In genomic region chr18:10514082-10514481, GRCh38 we compare ENCODE assay signal across 24 cellular contexts. TPM values are rescaled to one million over a fixed set of nuclear protein-coding genes. Genes with fewer than 3 reads are reported as not detected.
DNase-seq lines count a peak whose midpoint lies in the region; ATAC-seq and TF ChIP-seq lines count a peak whose summit lies in the region.
"Had no signal": no experiment of that assay in that cellular context is flagged by ENCODE, and none has a peak within 500 bp of the region (broad histone marks: within the 10 kb centered on the region; RNA-seq: fewer than 3 reads in every experiment).

No MANE protein-coding gene starts in this region.

- H3K36me3 ChIP-seq in right atrium auricular region (no peaks in the 10 kb centered on the region), gastrocnemius medialis (no peaks in the 10 kb centered on the region)
- H3K36me3 ChIP-seq: cardiac muscle cell, gastroesophageal sphincter, SJSA1, spleen had no signal

- in situ Hi-C loops in gastrocnemius medialis (cut with MboI; ENCODE audit: low sequenced_read_pairs in 4 of 4) = loop anchor here in 1 of 4 donors (25.0 kb wide), 1 partner anchor 927 kb away; no protein-coding TSS in a partner anchor

- H3K27ac ChIP-seq in right atrium auricular region (peak overlapping the region; percentile 4 to 10), gastrocnemius medialis (peak overlapping the region in 3 of 4 donors; percentile 15 to 55 (median 48)), RWPE1 (no peak overlapping the region)
- H3K27ac ChIP-seq: cardiac muscle cell, GM23248, SJSA1, spleen had no signal

- DNase-seq in Ammon's horn (ENCODE audit: low spot score) = peak; percentile 81
- DNase-seq in NCI-H446 treated with DMSO at 0.1 percent for 48 hours (lab: John Stamatoyannopoulos, UW) = peak; percentile 48
- no peak for DNase-seq in right atrium auricular region (ENCODE audit: low spot score)
- DNase-seq in gastrocnemius medialis = peak in 1 of 2 donors; percentile 38
- no peak for DNase-seq in RWPE1 (ENCODE audit: low spot score)
- DNase-seq in NCI-H82 treated with DMSO at 0.1 percent for 48 hours (lab: John Stamatoyannopoulos, UW; ENCODE audit: unreplicated experiment) = no peak
- DNase-seq: activated CD4-positive, alpha-beta T cell treated with anti-CD3 and anti-CD28 coated beads, Interleukin-2, amount 50 U/mL, for 48 hours; activated effector memory CD4-positive, alpha-beta T cell treated with anti-CD3 and anti-CD28 coated beads, Interleukin-2, amount 50 U/mL, for 16 hours; CD4-positive, CD25-positive, alpha-beta regulatory T cell; DMS153; GDM1; GM23248; left colon; NCI-H1417 treated with DMSO at 0.1 percent for 48 hours; NCI-H2227 treated with DMSO at 0.1 percent for 48 hours; spleen; stimulated activated CD4-positive, alpha-beta T cell treated with anti-CD3 and anti-CD28 coated beads, Interleukin-4, amount 100 ng/mL, for 24 hours; stimulated activated naive CD8-positive, alpha-beta T cell treated with anti-CD3 and anti-CD28 coated beads, Interleukin-15, amount 100 ng/mL, for 72 hours had no signal

- peaks cover 0 to 14% of the 10 kb centered on the region in 2 donors for H3K4me1 ChIP-seq in right atrium auricular region
- peaks cover 3 to 12% of the 10 kb centered on the region in 2 donors for H3K4me1 ChIP-seq in gastrocnemius medialis
- H3K4me1 ChIP-seq: SJSA1 had no signal

- CTCF ChIA-PET in RWPE1 (lab: Yijun Ruan, JAX) = interaction anchor here (0.6 to 0.9 kb wide), 2 partner anchors 16 to 497 kb away, joined by 3 to 8 read pairs; no protein-coding TSS in a partner anchor

- peak; percentile 43 to 63 for ATAC-seq in gastrocnemius medialis
- ATAC-seq in GM18909 (IDR thresholded peaks at IDR 0.05; ENCODE audit: poor library complexity, unreplicated experiment) = no peak
- no peak for ATAC-seq in HG02588 (IDR thresholded peaks at IDR 0.05; ENCODE audit: unreplicated experiment)
- ATAC-seq: gastroesophageal sphincter; left colon; stimulated activated naive CD8-positive, alpha-beta T cell treated with anti-CD3 and anti-CD28 coated beads, Interleukin-15, amount 100 ng/mL, for 72 hours had no signal

- H3K9me3 ChIP-seq in right atrium auricular region (no peaks in the 10 kb centered on the region), gastrocnemius medialis (no peaks in the 10 kb centered on the region)
- H3K9me3 ChIP-seq: gastroesophageal sphincter, SJSA1 had no signal

- intact Hi-C loops in gastrocnemius medialis (cut with DNase I; ENCODE audit: low total_unique reads) = loop anchor here (10.0 kb wide), 1 partner anchor 209 kb away; no protein-coding TSS in a partner anchor

- no peak overlapping the region for H3K4me3 ChIP-seq in right atrium auricular region
- H3K4me3 ChIP-seq in gastrocnemius medialis = no peak overlapping the region
- H3K4me3 ChIP-seq: cardiac muscle cell, gastroesophageal sphincter, GM23248, SJSA1, spleen had no signal

- TF ChIP-seq POLR2A in gastrocnemius medialis (IDR thresholded peaks at IDR 0.05) = no peak

- TF ChIP-seq CTCF in right atrium auricular region (IDR thresholded peaks at IDR 0.05) (no peak), gastrocnemius medialis (IDR thresholded peaks at IDR 0.05 in 4 of 5, conservative IDR thresholded peaks at IDR 0.05 in 1 of 5) (no peak), RWPE1 (conservative IDR thresholded peaks at IDR 0.05; ENCODE audit: low read depth) (no peak)

- POLR2A ChIA-PET in RWPE1 (lab: Yijun Ruan, JAX; ENCODE audit: low non-redundant PET) = no interaction called here

- H3K27me3 ChIP-seq in right atrium auricular region (no peaks in the 10 kb centered on the region), gastrocnemius medialis (peaks cover 0 to 4% (median 0%) of the 10 kb centered on the region in 3 donors)
- H3K27me3 ChIP-seq: cardiac muscle cell, gastroesophageal sphincter had no signal

RNA-seq across cellular contexts. Expression of gene NAPG, which starts 11.7 kb away (rescaled TPM):
- 10 to 100 TPM; 39.0 to 43.5 TPM for total RNA-seq in right atrium auricular region
- total RNA-seq in gastrocnemius medialis = 10 to 100 TPM; 13.8 to 29.6 (median 19.5) TPM

RNA-seq across cellular contexts. Expression of gene APCDD1, which starts 59.6 kb away (rescaled TPM):
- total RNA-seq in right atrium auricular region = 10 to 100 TPM; 53.3 to 73.2 TPM
- total RNA-seq in gastrocnemius medialis = 10 to 100 TPM in 2 of 4 donors, 1 to 10 TPM in 2; 4.6 to 13.0 (median 7.5) TPM
- total RNA-seq: CD4-positive, CD25-positive, alpha-beta regulatory T cell; epithelial cell of proximal tubule; GM23248; SJSA1 had no signal

Comparison
In these comparisons a context has a peak if more than half of its experiments do, and no peak if none do; other contexts are left out.
1. DNase-seq: peak in Ammon's horn (single experiment) and NCI-H446 treated with DMSO at 0.1 percent for 48 hours (single experiment); none in right atrium auricular region (single experiment), RWPE1 (single experiment) and NCI-H82 treated with DMSO at 0.1 percent for 48 hours (single experiment).
2. ATAC-seq: peak in gastrocnemius medialis (2 of 2); none in GM18909 (single experiment) and HG02588 (single experiment).